ENCODE assay signal across 19 cellular contexts in the genomic region with DNA sequence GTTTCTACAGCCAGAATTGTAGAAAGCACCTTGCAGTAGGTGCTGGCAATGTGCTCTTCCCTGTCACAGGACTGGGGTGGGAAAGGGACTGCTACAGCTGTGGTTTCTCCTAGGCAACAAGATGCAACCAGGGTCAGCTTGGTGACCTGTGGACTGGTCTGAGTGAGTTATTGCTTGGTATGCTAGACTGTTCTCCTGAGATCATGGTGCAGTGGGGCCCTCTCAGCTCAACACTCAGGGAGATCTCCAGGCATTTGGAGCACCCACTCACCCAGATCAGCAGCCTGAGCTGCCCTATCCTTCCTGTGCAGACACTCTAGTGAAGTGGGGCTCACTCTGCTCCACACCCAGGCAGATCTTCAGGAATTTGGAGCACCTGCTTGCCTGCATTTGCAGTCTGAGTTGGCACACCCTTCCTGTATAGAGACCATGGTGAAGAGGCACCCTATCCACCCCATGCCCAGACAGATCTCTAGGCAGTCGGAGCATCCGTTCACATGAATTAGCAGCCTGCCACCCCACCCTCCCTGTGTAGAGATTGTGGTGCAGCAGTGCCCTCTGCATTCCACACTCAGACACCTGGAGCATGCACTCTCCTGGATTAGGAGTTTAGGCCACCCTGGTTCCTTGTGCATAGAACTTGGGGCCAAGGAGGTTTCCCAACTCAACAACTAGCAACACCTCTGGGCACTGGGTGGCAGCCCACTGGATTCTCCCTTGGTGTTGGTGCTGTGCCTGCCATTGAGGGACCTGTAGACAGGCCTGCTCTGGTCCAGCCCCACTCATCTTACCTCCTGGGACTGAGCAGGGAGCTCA. TPM values are rescaled to one million over a fixed set of nuclear protein-coding genes. Genes with fewer than 3 reads are reported as not detected.
A peak's percentile ranks its signal among the peaks of the same experiment; 100 is the strongest.
DNase-seq lines count a peak whose midpoint lies in the region; ATAC-seq, FAIRE-seq and TF ChIP-seq lines count a peak whose summit lies in the region.
"Had no signal": no experiment of that assay in that cellular context is flagged by ENCODE, and none has a peak within 500 bp of the region (broad histone marks: within the 10 kb centered on the region; RNA-seq: fewer than 3 reads in every experiment).

No MANE protein-coding gene starts in this region.

- H3K79me1 ChIP-seq in H1 (ENCODE audit: low read depth, low read length) = no peaks in the 10 kb centered on the region

- H4K20me1 ChIP-seq in H1 (replicated peaks in 1 of 2; ENCODE audit: control insufficient read depth in 1 of 2, insufficient read depth in 2 of 2, low read length in 2 of 2) = no peaks in the 10 kb centered on the region
- H4K20me1 ChIP-seq: BLaER1 had no signal

- no peak overlapping the region for H3K4ac ChIP-seq in H1 (replicated peaks; ENCODE audit: insufficient read length, low read depth, low read length)

- CTCF ChIA-PET in H1 (lab: Charles Lee; ENCODE audit: partially characterized antibody) = interaction anchor here (0.6 to 3.8 kb wide), 12 partner anchors 9 to 365 kb away, joined by 3 to 14 read pairs (median 3); no protein-coding TSS in a partner anchor

- H3K14ac ChIP-seq in H1 (ENCODE audit: insufficient read length) = no peak overlapping the region

- H3K36me3 ChIP-seq in cardiac muscle cell = no peaks in the 10 kb centered on the region
- no peaks in the 10 kb centered on the region for H3K36me3 ChIP-seq in H1 (ENCODE audit: control insufficient read depth in 2 of 4, insufficient read depth in 4 of 4, low read length in 3 of 4)
- no peaks in the 10 kb centered on the region for H3K36me3 ChIP-seq in lower lobe of right lung
- no peaks in the 10 kb centered on the region for H3K36me3 ChIP-seq in upper lobe of left lung
- H3K36me3 ChIP-seq: SJSA1 had no signal

- no peak overlapping the region for H2BK12ac ChIP-seq in H1 (ENCODE audit: low read depth, low read length)

- no peak overlapping the region for H3K56ac ChIP-seq in H1 (replicated peaks; ENCODE audit: insufficient read length, low read depth, low read length)

- H3K4me3 ChIP-seq in cardiac muscle cell (no peak overlapping the region), H1 (ENCODE audit: extremely low read depth in 1 of 4, insufficient read depth in 2 of 4, low read depth in 3 of 4, low read length in 4 of 4) (no peak overlapping the region), lower lobe of right lung (no peak overlapping the region), upper lobe of left lung (no peak overlapping the region)
- H3K4me3 ChIP-seq: BLaER1, GM12878, SJSA1 had no signal

- H4K5ac ChIP-seq in H1 (ENCODE audit: insufficient read length, low read depth, low read length) = no peak overlapping the region

- H3K9me3 ChIP-seq in cardiac muscle cell (ENCODE audit: low read depth) (no peaks in the 10 kb centered on the region), H1 (ENCODE audit: insufficient read depth in 2 of 2, low read depth in 1 of 2, low read length in 1 of 2) (no peaks in the 10 kb centered on the region), lower lobe of right lung (no peaks in the 10 kb centered on the region), upper lobe of left lung (no peaks in the 10 kb centered on the region)
- H3K9me3 ChIP-seq: SJSA1 had no signal

- H2BK15ac ChIP-seq in H1 (ENCODE audit: low read length) = no peak overlapping the region

- no peak overlapping the region for H4K91ac ChIP-seq in H1 (replicated peaks; ENCODE audit: insufficient read length, low read length)

- H3K79me2 ChIP-seq in H1 (ENCODE audit: control insufficient read depth in 1 of 2, insufficient read depth in 2 of 2, low read length in 2 of 2) = no peaks in the 10 kb centered on the region

- no peak overlapping the region; the same call in 1 of the 2 replicates for H2BK20ac ChIP-seq in H1 (ENCODE audit: low read length)

- no peak for TF ChIP-seq POLR2A in H1 (IDR thresholded peaks at IDR 0.05; ENCODE audit: control extremely low read depth in 1 of 2, low read depth in 2 of 2, low read length in 2 of 2)
- TF ChIP-seq POLR2A in upper lobe of left lung (IDR thresholded peaks at IDR 0.05) = no peak

- 92% methylated on average over 2 of the region's 2 CpGs; no CpG with 5 or more reads in 1 of the 2 experiments for WGBS in H1 (ENCODE audit: extremely low coverage in 1 of 2, insufficient coverage in 1 of 2, insufficient read length in 1 of 2, insufficient replicate concordance in 2 of 2, low coverage in 1 of 2, low lambda C conversion rate in 2 of 2, missing lambda C conversion rate in 1 of 2), 2 experiments
- 96% methylated on average over 2 of the region's 2 CpGs; no CpG with 5 or more reads in 1 of the 2 donors for WGBS in upper lobe of left lung, 2 donors

- intact Hi-C loops in left cardiac atrium (cut with DNase I) (no loop called here), lower lobe of right lung (cut with DNase I) (no loop called here)

- H3K4me2 ChIP-seq in H1 (ENCODE audit: insufficient read depth in 1 of 2, low read depth in 2 of 2, low read length in 2 of 2) = no peak overlapping the region
- H3K4me2 ChIP-seq: BLaER1 had no signal

- H3K27ac ChIP-seq in cardiac muscle cell = peak overlapping the region; percentile 0
- H3K27ac ChIP-seq in H1 (ENCODE audit: low read depth, low read length) = no peak overlapping the region
- H3K27ac ChIP-seq in lower lobe of right lung = no peak overlapping the region
- peak overlapping the region in 3 of 4 donors; percentile 22 to 38 (median 29) for H3K27ac ChIP-seq in upper lobe of left lung
- H3K27ac ChIP-seq: BLaER1, SJSA1 had no signal

- H2AFZ ChIP-seq in H1 (ENCODE audit: low read length) = no peak overlapping the region

- no peak overlapping the region for H3K23ac ChIP-seq in H1 (ENCODE audit: insufficient read length)

- no peak overlapping the region for H3K18ac ChIP-seq in H1 (ENCODE audit: extremely low read depth, low read length)

- no peak overlapping the region for H2BK120ac ChIP-seq in H1 (replicated peaks; ENCODE audit: low read depth, low read length)

- no peaks in the 10 kb centered on the region for H3K27me3 ChIP-seq in cardiac muscle cell
- no peaks in the 10 kb centered on the region; a peak in 2 of 7 replicates for H3K27me3 ChIP-seq in H1 (replicated peaks in 1 of 4; ENCODE audit: control insufficient read depth in 3 of 4, extremely low read depth in 1 of 4, insufficient read depth in 3 of 4, low read length in 3 of 4)
- no peaks in the 10 kb centered on the region for H3K27me3 ChIP-seq in lower lobe of right lung (ENCODE audit: low read depth)
- no peaks in the 10 kb centered on the region for H3K27me3 ChIP-seq in upper lobe of left lung
- H3K27me3 ChIP-seq: BLaER1, SJSA1 had no signal

- no peak overlapping the region; the same call in 1 of the 2 replicates for H2AK5ac ChIP-seq in H1 (ENCODE audit: low read depth, low read length)

- FAIRE-seq in H1 (lab: Jason Lieb, UNC) = no peak
- FAIRE-seq: GM12878 had no signal

- POLR2A ChIA-PET in H1 (lab: Charles Lee; ENCODE audit: partially characterized antibody) = interaction anchor here (0.7 to 1.3 kb wide), 2 partner anchors 97 to 242 kb away, joined by 3 read pairs; a partner anchor contains a TSS

- DNase-seq in cardiac muscle cell (ENCODE audit: low read depth in 1 of 2, low spot score in 1 of 2) = no peak
- no peak for DNase-seq in left cardiac atrium
- DNase-seq in H1 (ENCODE audit: low read depth in 1 of 2, low spot score in 2 of 2) = no peak
- DNase-seq in lower lobe of right lung = peak; percentile 57
- peak in 1 of 2 donors; percentile 53 for DNase-seq in upper lobe of left lung
- no peak for DNase-seq in NCI-H1436 treated with DMSO at 0.1 percent for 48 hours (lab: John Stamatoyannopoulos, UW)
- DNase-seq: 8988T; CD8-positive, alpha-beta memory T cell; DMS 273 treated with DMSO at 0.1 percent for 48 hours; GDM1; NCI-H1417 treated with DMSO at 0.1 percent for 48 hours; NCI-H2029; NCI-H2171; NCI-H446 had no signal

- TF ChIP-seq EP300 in H1 (IDR thresholded peaks at IDR 0.05; ENCODE audit: borderline replicate concordance in 1 of 2, low read depth in 2 of 2, low read length in 2 of 2) = no peak
- no peak for TF ChIP-seq EP300 in upper lobe of left lung (IDR thresholded peaks at IDR 0.05)

- no peak overlapping the region for H2BK5ac ChIP-seq in H1 (ENCODE audit: low read depth, low read length)

- H3K4me1 ChIP-seq in cardiac muscle cell (ENCODE audit: low read depth) = no peaks in the 10 kb centered on the region
- no peaks in the 10 kb centered on the region for H3K4me1 ChIP-seq in H1 (replicated peaks in 1 of 4; ENCODE audit: control insufficient read depth in 3 of 4, insufficient read depth in 4 of 4, low read length in 3 of 4)
- H3K4me1 ChIP-seq in lower lobe of right lung = no peaks in the 10 kb centered on the region
- H3K4me1 ChIP-seq in upper lobe of left lung = peaks cover 0 to 5% (median 2%) of the 10 kb centered on the region in 4 donors
- H3K4me1 ChIP-seq: SJSA1 had no signal

- H3K23me2 ChIP-seq in H1 (ENCODE audit: low read depth, low read length) = no peaks in the 10 kb centered on the region

- no peak overlapping the region; a peak in 1 of 7 replicates for H3K9ac ChIP-seq in H1 (replicated peaks in 1 of 4; ENCODE audit: extremely low read depth in 1 of 4, low read depth in 3 of 4, low read length in 3 of 4)
- H3K9ac ChIP-seq: BLaER1 had no signal

- H4K8ac ChIP-seq in H1 (ENCODE audit: extremely low read depth, insufficient read depth, low read length) = peak overlapping the region; percentile 12

- no peak for TF ChIP-seq CTCF in cardiac muscle cell (IDR thresholded peaks at IDR 0.05; ENCODE audit: low read depth, low read length)
- no peak for TF ChIP-seq CTCF in H1 (IDR thresholded peaks at IDR 0.05; ENCODE audit: control extremely low read depth in 1 of 3, insufficient read depth in 1 of 3, low read depth in 1 of 3, low read length in 3 of 3)
- TF ChIP-seq CTCF in lower lobe of right lung (IDR thresholded peaks at IDR 0.05) = no peak
- no peak for TF ChIP-seq CTCF in upper lobe of left lung (IDR thresholded peaks at IDR 0.05)

- no peak for TF ChIP-seq RAD21 in H1 (IDR thresholded peaks at IDR 0.05 in 1 of 2, conservative IDR thresholded peaks at IDR 0.05 in 1 of 2; ENCODE audit: low read depth in 2 of 2, low read length in 2 of 2)

- ATAC-seq in left cardiac atrium = no peak
- ATAC-seq in lower lobe of right lung = peak; percentile 80 to 94
- peak; percentile 56 to 90 for ATAC-seq in upper lobe of left lung (ENCODE audit: low FRiP score in 2 of 2)
- ATAC-seq in GM21619 (IDR thresholded peaks at IDR 0.05; ENCODE audit: unreplicated experiment) = no peak
- no peak for ATAC-seq in GM21367 (IDR thresholded peaks at IDR 0.05; ENCODE audit: unreplicated experiment)

RNA-seq across cellular contexts. Expression of a gene that starts 3.8 kb away (rescaled TPM):
- total RNA-seq in cardiac muscle cell (0.21 and 1.6 TPM in 2 replicates), left cardiac atrium (under 1 TPM; 0.29 to 0.31 TPM), lower lobe of right lung (0.65 TPM), upper lobe of left lung (1 to 10 TPM in 2 of 6 donors, under 1 TPM in 4; 0.20 to 3.1 (median 0.73) TPM)
- polyA plus RNA-seq in cardiac muscle cell (0.64 and 0.99 TPM in 2 replicates), H1 (2011; rRNA removed) (0.12 and 0.13 TPM in 2 replicates)
- total RNA-seq in H1 (2021; fragmentation: NEBNext Ultra II Directional; extraction: Animal tissue kit (Norgen Biotek cat#: 25700)) = 0.21 and 0.73 TPM in 2 replicates
- 0.28 TPM for polyA plus RNA-seq in H1 (2011; cell fraction: cytosol; rRNA removed)
- 0.34 TPM for polyA plus RNA-seq in H1 (2011; cell fraction: nucleus; rRNA removed)
- polyA plus RNA-seq in H1 (2012, experiment 1 of 2) = 0.52 to 0.70 TPM (median 0.58 TPM) in 4 replicates
- 0.09 TPM for polyA plus RNA-seq in H1 (2012, experiment 2 of 2)
- 0.18 TPM for polyA plus RNA-seq in H1 (2013, experiment 1 of 2)
- 0.09 TPM for polyA plus RNA-seq in H1 (2013, experiment 2 of 2)
- polyA minus RNA-seq in H1 (2011; rRNA and poly(A)+ RNA removed) = 0.41 and 0.46 TPM in 2 replicates
- polyA minus RNA-seq in H1 (2011; cell fraction: cytosol; rRNA and poly(A)+ RNA removed) = not detected
- polyA minus RNA-seq in H1 (2011; cell fraction: nucleus; rRNA and poly(A)+ RNA removed) = 0.20 TPM
- polyA plus RNA-seq: CD8-positive, alpha-beta memory T cell had no signal

RNA-seq across cellular contexts. Expression of a gene that starts 14.1 kb away (rescaled TPM):
- total RNA-seq in cardiac muscle cell = 27.4 and 52.9 TPM in 2 replicates
- 46.4 and 67.0 TPM in 2 replicates for polyA plus RNA-seq in cardiac muscle cell
- 10 to 100 TPM; 14.3 to 21.1 TPM for total RNA-seq in left cardiac atrium
- 24.4 and 26.8 TPM in 2 replicates for total RNA-seq in H1 (2021; fragmentation: NEBNext Ultra II Directional; extraction: Animal tissue kit (Norgen Biotek cat#: 25700))
- 14.4 and 23.5 TPM in 2 replicates for polyA plus RNA-seq in H1 (2011; rRNA removed)
- polyA plus RNA-seq in H1 (2011; cell fraction: cytosol; rRNA removed) = 23.9 TPM
- 137 TPM for polyA plus RNA-seq in H1 (2011; cell fraction: nucleus; rRNA removed)
- polyA plus RNA-seq in H1 (2012, experiment 1 of 2) = 14.2 to 29.0 TPM (median 24.0 TPM) in 4 replicates
- 9.3 TPM for polyA plus RNA-seq in H1 (2012, experiment 2 of 2)
- polyA plus RNA-seq in H1 (2013, experiment 1 of 2) = 13.1 TPM
- 13.0 TPM for polyA plus RNA-seq in H1 (2013, experiment 2 of 2)
- polyA minus RNA-seq in H1 (2011; rRNA and poly(A)+ RNA removed) = 14.2 and 23.3 TPM in 2 replicates
- polyA minus RNA-seq in H1 (2011; cell fraction: cytosol; rRNA and poly(A)+ RNA removed) = 11.0 TPM
- 41.9 TPM for polyA minus RNA-seq in H1 (2011; cell fraction: nucleus; rRNA and poly(A)+ RNA removed)
- 19.3 TPM for total RNA-seq in lower lobe of right lung
- total RNA-seq in upper lobe of left lung = 10 to 100 TPM; 10.8 to 63.9 (median 16.9) TPM

RNA-seq across cellular contexts. Expression of a gene that starts 41.3 kb away (rescaled TPM):
- total RNA-seq in cardiac muscle cell = 75.6 and 109 TPM in 2 replicates
- 74.5 and 104 TPM in 2 replicates for polyA plus RNA-seq in cardiac muscle cell
- 10 to 100 TPM; 63.2 to 78.4 TPM for total RNA-seq in left cardiac atrium
- total RNA-seq in H1 (2021; fragmentation: NEBNext Ultra II Directional; extraction: Animal tissue kit (Norgen Biotek cat#: 25700)) = 90.3 and 92.5 TPM in 2 replicates
- polyA plus RNA-seq in H1 (2011; rRNA removed) = 139 and 170 TPM in 2 replicates
- polyA plus RNA-seq in H1 (2011; cell fraction: cytosol; rRNA removed) = 135 TPM
- polyA plus RNA-seq in H1 (2011; cell fraction: nucleus; rRNA removed) = 210 TPM
- 51.5 to 92.0 TPM (median 89.3 TPM) in 4 replicates for polyA plus RNA-seq in H1 (2012, experiment 1 of 2)
- 112 TPM for polyA plus RNA-seq in H1 (2012, experiment 2 of 2)
- 54.6 TPM for polyA plus RNA-seq in H1 (2013, experiment 1 of 2)
- polyA plus RNA-seq in H1 (2013, experiment 2 of 2) = 56.7 TPM
- 83.5 and 103 TPM in 2 replicates for polyA minus RNA-seq in H1 (2011; rRNA and poly(A)+ RNA removed)
- polyA minus RNA-seq in H1 (2011; cell fraction: cytosol; rRNA and poly(A)+ RNA removed) = 48.8 TPM
- 55.8 TPM for polyA minus RNA-seq in H1 (2011; cell fraction: nucleus; rRNA and poly(A)+ RNA removed)
- 50.0 TPM for total RNA-seq in lower lobe of right lung
- total RNA-seq in upper lobe of left lung = 10 to 100 TPM; 39.6 to 85.9 (median 62.7) TPM

Comparison
In these comparisons a context has a peak if more than half of its experiments do, and no peak if none do; other contexts are left out.
1. H3K27ac ChIP-seq: peak in cardiac muscle cell (single experiment) and upper lobe of left lung (3 of 4); none in H1 (single experiment) and lower lobe of right lung (single experiment).
2. ATAC-seq: peak in lower lobe of right lung (2 of 2) and upper lobe of left lung (2 of 2); none in left cardiac atrium (0 of 2), GM21619 (single experiment) and GM21367 (single experiment).